Comparison of ENCODE assay signal across 7 cellular contexts in the genomic region with DNA sequence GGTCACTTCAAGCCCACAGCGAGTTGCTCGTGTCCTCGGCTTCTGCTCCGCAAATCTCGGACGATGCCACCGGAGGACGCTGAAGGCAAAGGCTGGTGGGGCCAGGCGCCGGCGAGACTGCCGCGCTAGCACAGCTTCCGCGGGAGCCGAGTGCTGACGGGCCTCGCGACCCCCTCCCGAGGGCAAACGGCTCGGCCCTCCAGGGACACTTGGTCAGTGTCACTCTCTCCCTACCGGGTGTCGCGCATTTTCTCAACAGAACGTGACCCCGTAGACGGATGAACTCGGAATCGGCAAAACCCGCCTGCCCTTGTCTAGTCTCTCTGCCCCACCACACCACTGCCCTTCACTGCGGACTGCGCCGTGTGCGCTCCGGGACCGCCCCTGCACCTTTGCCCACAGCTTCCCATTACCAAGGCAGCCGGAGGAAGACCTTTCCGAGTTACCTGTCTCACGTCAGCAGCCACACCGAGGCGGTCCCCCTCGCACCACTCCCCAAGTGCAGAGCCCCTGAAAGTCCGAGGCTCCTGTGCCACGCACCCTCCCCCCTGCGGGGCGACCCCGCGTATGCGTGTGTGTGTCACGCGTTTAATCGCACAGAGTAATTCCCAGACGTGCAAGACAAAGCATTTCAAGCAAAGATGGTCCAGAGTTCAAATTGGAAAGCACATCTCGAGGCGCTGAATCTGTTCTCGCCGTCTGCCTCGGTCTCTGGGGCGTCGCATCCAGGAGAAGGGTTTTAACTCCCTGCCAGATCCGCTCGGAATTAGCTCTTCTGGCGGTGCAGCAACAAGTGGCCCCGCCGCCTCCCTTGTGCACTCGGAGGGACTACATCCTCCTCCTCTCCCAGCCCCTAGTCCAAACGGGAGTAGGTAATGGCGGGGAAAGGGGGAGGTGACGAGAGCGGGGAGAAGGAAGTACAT.
DNase-seq lines count a peak whose midpoint lies in the region; ATAC-seq and TF ChIP-seq lines count a peak whose summit lies in the region.

No MANE protein-coding gene starts in this region.

- peak overlapping the region; percentile 47 for H3K4me3 ChIP-seq in GM06990 (replicated peaks; ENCODE audit: low read depth, low read length)
- peak overlapping the region in 7 of 10 donors; percentile 14 to 31 (median 25) for H3K4me3 ChIP-seq in heart right ventricle

- 1 to 2% methylated on average over 71 of the region's 71 CpGs for WGBS in heart right ventricle, 2 donors

- TF ChIP-seq CTCF in GM06990 (IDR thresholded peaks at IDR 0.05; ENCODE audit: insufficient read depth, low read length, poor library complexity, severe bottlenecking): peak; percentile 52
- peak in 4 of 9 donors; percentile 16 to 43 (median 26) for TF ChIP-seq CTCF in heart right ventricle (IDR thresholded peaks at IDR 0.05)

- DNase-seq in GM06990 (ENCODE audit: extremely low read depth, insufficient read length) (peak; percentile 50), LHCN-M2 (ENCODE audit: low read depth) (peak; percentile 61), heart right ventricle (peak in 1 of 2 donors; percentile 7), retina (peak; percentile 89)
- DNase-seq in activated T-cell treated with anti-CD3 and anti-CD28 coated beads, Interleukin-2, amount 50 U/mL, for 48 hours: peak; percentile 51 to 57

- H3K4me1 ChIP-seq in heart right ventricle: peaks cover 9 to 50% (median 44%) of the 10 kb centered on the region in 9 donors

- H3K27ac ChIP-seq in heart right ventricle: no peak overlapping the region

- intact Hi-C loops in heart right ventricle (cut with DNase I): no loop called here

- H3K36me3 ChIP-seq in GM06990 (ENCODE audit: control insufficient read depth, insufficient read depth, low read length) (no peaks in the 10 kb centered on the region), heart right ventricle (no peaks in the 10 kb centered on the region)

- H3K27me3 ChIP-seq in GM06990 (replicated peaks; ENCODE audit: control insufficient read depth, insufficient read depth, low read length) (peaks cover 2% of the 10 kb centered on the region; the same call in 1 of the 2 replicates), heart right ventricle (peaks cover 35 to 100% (median 100%) of the 10 kb centered on the region in 7 donors)

- peaks cover 0 to 11% (median 0%) of the 10 kb centered on the region in 11 donors for H3K9me3 ChIP-seq in heart right ventricle

- peak in 7 of 8 donors; percentile 9 to 66 (median 48) for ATAC-seq in heart right ventricle
- no peak for ATAC-seq in GM21390 (IDR thresholded peaks at IDR 0.05; ENCODE audit: unreplicated experiment)
- ATAC-seq in GM19324 (IDR thresholded peaks at IDR 0.05; ENCODE audit: low FRiP score, unreplicated experiment): no peak

Comparison
In these comparisons a context has a peak if more than half of its experiments do, and no peak if none do; other contexts are left out.
1. ATAC-seq: peak in heart right ventricle (7 of 8); none in GM21390 (single experiment) and GM19324 (single experiment).